Comparison of ENCODE assay signal across 8 cellular contexts in genomic region chr1:212915245-212916091, GRCh38. TPM values are rescaled to one million over a fixed set of nuclear protein-coding genes. Genes with fewer than 3 reads are reported as not detected.
A peak's percentile ranks its signal among the peaks of the same experiment; 100 is the strongest.
DNase-seq lines count a peak whose midpoint lies in the region; ATAC-seq and TF ChIP-seq lines count a peak whose summit lies in the region.

No MANE protein-coding gene starts in this region.

- no peak overlapping the region for H3K4me3 Mint-ChIP-seq in activated CD4-positive, alpha-beta T cell treated with anti-CD3 and anti-CD28 coated beads for 36 hours

- H3K27me3 Mint-ChIP-seq in activated CD4-positive, alpha-beta T cell treated with anti-CD3 and anti-CD28 coated beads for 36 hours: peaks cover 7% of the 10 kb centered on the region

- intact Hi-C loops in left cardiac atrium (cut with DNase I): no loop called here
- intact Hi-C loops in activated CD4-positive, alpha-beta T cell treated with anti-CD3 and anti-CD28 coated beads for 36 hours (cut with DNase I, micrococcal nuclease): no loop called here

- H3K9me3 Mint-ChIP-seq in activated CD4-positive, alpha-beta T cell treated with anti-CD3 and anti-CD28 coated beads for 36 hours (ENCODE audit: low read depth): no peaks in the 10 kb centered on the region

- no peaks in the 10 kb centered on the region for H3K4me1 Mint-ChIP-seq in activated CD4-positive, alpha-beta T cell treated with anti-CD3 and anti-CD28 coated beads for 36 hours

- peak; percentile 19 for DNase-seq in NCI-H1436 (lab: John Stamatoyannopoulos, UW)
- DNase-seq in NCI-H1436 treated with DMSO at 0.1 percent for 48 hours (lab: John Stamatoyannopoulos, UW): no peak
- peak; percentile 76 for DNase-seq in left cardiac atrium
- DNase-seq in superior temporal gyrus (ENCODE audit: extremely low spot score): peak; percentile 29
- DNase-seq in activated CD4-positive, alpha-beta T cell treated with anti-CD3 and anti-CD28 coated beads for 36 hours: no peak
- no peak for DNase-seq in ecto neural progenitor cell (ENCODE audit: low spot score)

- no peak overlapping the region for H3K27ac Mint-ChIP-seq in activated CD4-positive, alpha-beta T cell treated with anti-CD3 and anti-CD28 coated beads for 36 hours

- POLR2A ChIA-PET in activated CD4-positive, alpha-beta T cell treated with anti-CD3 and anti-CD28 coated beads for 36 hours (lab: Charles Lee): no interaction called here

- ATAC-seq in left cardiac atrium (peak; percentile 45 to 55), GM21737 (IDR thresholded peaks at IDR 0.05; ENCODE audit: unreplicated experiment) (no peak)
- ATAC-seq in activated CD4-positive, alpha-beta T cell treated with anti-CD3 and anti-CD28 coated beads for 36 hours: no peak

- no peaks in the 10 kb centered on the region for H3K36me3 Mint-ChIP-seq in activated CD4-positive, alpha-beta T cell treated with anti-CD3 and anti-CD28 coated beads for 36 hours (ENCODE audit: low read depth)

- CTCF ChIA-PET in activated CD4-positive, alpha-beta T cell treated with anti-CD3 and anti-CD28 coated beads for 36 hours (lab: Charles Lee): interaction anchor here (0.6 to 0.7 kb wide), 2 partner anchors 89 to 139 kb away, joined by 3 to 5 read pairs; no protein-coding TSS in a partner anchor

TF ChIP-seq in PFSK-1, 5 proteins besides CTCF, POLR2A, EP300 and RAD21:
- TF ChIP-seq TAF1 (IDR thresholded peaks at IDR 0.05; ENCODE audit: borderline replicate concordance, insufficient read depth, low read length) (0 out of 2 replicates have a peak, but pooled peaks have one; percentile 18), REST (IDR thresholded peaks at IDR 0.05; ENCODE audit: insufficient read depth in 1 of 2, low read depth in 2 of 2, low read length in 2 of 2) (no peak)

RNA-seq across cellular contexts. Expression of gene VASH2, which starts 34.9 kb away (rescaled TPM):
- 7.0 TPM for polyA plus RNA-seq in PFSK-1 (2012; ENCODE audit: insufficient read length, low read depth)
- 1 to 10 TPM; 1.8 to 3.7 TPM for total RNA-seq in left cardiac atrium
- under 1 TPM; 0.34 to 0.53 TPM for total RNA-seq in activated CD4-positive, alpha-beta T cell treated with anti-CD3 and anti-CD28 coated beads for 36 hours

RNA-seq across cellular contexts. Expression of gene FLVCR1, which starts 57.4 kb away (rescaled TPM):
- polyA plus RNA-seq in PFSK-1 (2012; ENCODE audit: insufficient read length, low read depth): 4.8 TPM
- 1 to 10 TPM; 2.3 to 4.9 TPM for total RNA-seq in left cardiac atrium
- total RNA-seq in activated CD4-positive, alpha-beta T cell treated with anti-CD3 and anti-CD28 coated beads for 36 hours: 10 to 100 TPM; 13.5 to 13.9 TPM

Comparison
In these comparisons a context has a peak if more than half of its experiments do, and no peak if none do; other contexts are left out.
1. DNase-seq: peak in NCI-H1436 (single experiment), left cardiac atrium (single experiment) and superior temporal gyrus (single experiment); none in NCI-H1436 treated with DMSO at 0.1 percent for 48 hours (single experiment), activated CD4-positive, alpha-beta T cell treated with anti-CD3 and anti-CD28 coated beads for 36 hours (single experiment) and ecto neural progenitor cell (single experiment).
2. ATAC-seq: peak in left cardiac atrium (2 of 2); none in activated CD4-positive, alpha-beta T cell treated with anti-CD3 and anti-CD28 coated beads for 36 hours (single experiment) and GM21737 (single experiment).